ENCODE assay signal across 16 cellular contexts in the genomic region with DNA sequence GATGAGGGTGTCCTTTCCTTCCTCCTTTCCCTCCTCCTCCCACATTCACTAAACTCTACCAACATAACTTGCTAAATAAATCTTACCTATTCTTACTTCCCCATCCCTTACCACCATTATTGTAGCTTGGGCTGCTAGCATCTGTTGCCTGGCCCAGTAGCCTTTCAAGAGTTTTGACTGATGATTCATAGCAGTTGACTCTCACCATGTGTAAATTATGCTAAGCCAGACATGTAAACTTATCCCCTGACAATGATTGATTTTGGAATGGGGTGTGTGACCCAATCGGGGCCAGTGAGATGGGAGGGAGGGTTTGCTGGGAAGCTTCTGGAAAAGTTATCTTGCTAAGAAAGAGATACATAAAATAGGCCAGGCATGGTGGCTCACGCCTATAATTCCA.
DNase-seq lines count a peak whose midpoint lies in the region; ATAC-seq, FAIRE-seq and TF ChIP-seq lines count a peak whose summit lies in the region.
"Had no signal": no experiment of that assay in that cellular context is flagged by ENCODE, and none has a peak within 500 bp of the region (broad histone marks: within the 10 kb centered on the region; RNA-seq: fewer than 3 reads in every experiment).

No MANE protein-coding gene starts in this region.

- H3K27me3 Mint-ChIP-seq in type B pancreatic cell = peaks cover 4% of the 10 kb centered on the region

- H3K4me3 Mint-ChIP-seq in type B pancreatic cell = peak overlapping the region; percentile 3

- ATAC-seq in pancreas = no peak
- ATAC-seq: esophagus mucosa, left ventricle myocardium superior had no signal

- peaks cover 6% of the 10 kb centered on the region for H3K4me1 ChIP-seq in fibroblast of lung (ENCODE audit: control insufficient read depth, extremely low read depth, insufficient read depth, low read length)
- no peaks in the 10 kb centered on the region for H3K4me1 ChIP-seq in pancreas
- H3K4me1 ChIP-seq: thyroid gland had no signal

- no peak overlapping the region for H2AFZ ChIP-seq in fibroblast of lung (ENCODE audit: low read length)

- no peaks in the 10 kb centered on the region for H3K79me2 ChIP-seq in fibroblast of lung (ENCODE audit: control insufficient read depth, insufficient read depth, low read length)

- WGBS in pancreas, 2 donors = 47 to 53% methylated on average over 2 of the region's 2 CpGs

- no peak for TF ChIP-seq POLR2A in GM12892 (IDR thresholded peaks at IDR 0.05; ENCODE audit: low read depth, low read length)

- peaks cover 13% of the 10 kb centered on the region for H3K36me3 Mint-ChIP-seq in type B pancreatic cell

- H4K20me1 ChIP-seq in fibroblast of lung (ENCODE audit: control insufficient read depth, extremely low read depth, insufficient read depth, low read length) = no peaks in the 10 kb centered on the region

- FAIRE-seq in GM12892 (lab: Jason Lieb, UNC) = no peak
- FAIRE-seq in pancreas (lab: Jason Lieb, UNC) = no peak
- FAIRE-seq: small intestine had no signal

- H3K4me3 ChIP-seq in fibroblast of lung (replicated peaks in 1 of 4; ENCODE audit: control extremely low read depth in 1 of 4, insufficient read depth in 1 of 4, low read depth in 3 of 4, low read length in 4 of 4) (no peak overlapping the region), pancreas (no peak overlapping the region)
- H3K4me3 ChIP-seq: ovary, thyroid gland had no signal

- DNase-seq in ELR (ENCODE audit: low read depth) (peak; percentile 60), RPMI7951 (ENCODE audit: low read depth) (peak; percentile 73), fibroblast of lung (ENCODE audit: low read depth in 2 of 2) (peak; percentile 71 to 82), type B pancreatic cell (ENCODE audit: extremely low spot score, unreplicated experiment) (no peak), GM12892 (ENCODE audit: insufficient read length) (no peak), germinal center (ENCODE audit: low spot score) (no peak), pancreas (no peak)
- DNase-seq: activated CD4-positive, alpha-beta T cell treated with anti-CD3 and anti-CD28 coated beads for 48 hours; GOT3; left ventricle myocardium superior; NCI-H1694; NCI-H446 treated with DMSO at 0.1 percent for 48 hours; ovary; small intestine; thyroid gland had no signal

- peak overlapping the region; percentile 37 for H3K4me2 ChIP-seq in fibroblast of lung (ENCODE audit: extremely low read depth, insufficient read depth, low read length)

- H3K9me3 Mint-ChIP-seq in type B pancreatic cell = peaks cover 14% of the 10 kb centered on the region

- H3K9me3 ChIP-seq in fibroblast of lung (ENCODE audit: control insufficient read depth, insufficient read depth, low read depth, low read length) (no peaks in the 10 kb centered on the region), pancreas (no peaks in the 10 kb centered on the region)
- H3K9me3 ChIP-seq: thyroid gland had no signal

- TF ChIP-seq CTCF in fibroblast of lung (conservative IDR thresholded peaks at IDR 0.05 in 1 of 2, IDR thresholded peaks at IDR 0.05 in 1 of 2; ENCODE audit: low read depth in 1 of 2, low read length in 2 of 2) (no peak), type B pancreatic cell (conservative IDR thresholded peaks at IDR 0.05) (no peak), pancreas (IDR thresholded peaks at IDR 0.05) (no peak)

- H3K9ac ChIP-seq in fibroblast of lung (ENCODE audit: insufficient read depth, low read length) = no peak overlapping the region

- H3K27me3 ChIP-seq in fibroblast of lung (ENCODE audit: control insufficient read depth, insufficient read depth, low read length) (no peaks in the 10 kb centered on the region), pancreas (no peaks in the 10 kb centered on the region)
- H3K27me3 ChIP-seq: ovary, thyroid gland had no signal

- H3K27ac Mint-ChIP-seq in type B pancreatic cell = no peak overlapping the region

- intact Hi-C loops in pancreas (cut with DNase I) = no loop called here

- H3K4me1 Mint-ChIP-seq in type B pancreatic cell (ENCODE audit: unreplicated experiment) = peaks cover 32% of the 10 kb centered on the region

- H3K36me3 ChIP-seq in fibroblast of lung (ENCODE audit: control insufficient read depth, insufficient read depth, low read length) (no peaks in the 10 kb centered on the region), pancreas (no peaks in the 10 kb centered on the region)
- H3K36me3 ChIP-seq: ovary, thyroid gland had no signal

- no peak overlapping the region for H3K27ac ChIP-seq in fibroblast of lung (ENCODE audit: insufficient read depth, low read length)
- no peak overlapping the region for H3K27ac ChIP-seq in pancreas
- H3K27ac ChIP-seq: ovary, thyroid gland had no signal

Comparison
In these comparisons a context has a peak if more than half of its experiments do, and no peak if none do; other contexts are left out.
1. DNase-seq: peak in ELR (single experiment), RPMI7951 (single experiment) and fibroblast of lung (2 of 2); none in type B pancreatic cell (single experiment), GM12892 (single experiment), germinal center (single experiment) and pancreas (0 of 6).